Comparison of ENCODE assay signal across 17 cellular contexts in genomic region chr11:11786234-11786633, GRCh38. TPM values are rescaled to one million over a fixed set of nuclear protein-coding genes. Genes with fewer than 3 reads are reported as not detected.
A peak's percentile ranks its signal among the peaks of the same experiment; 100 is the strongest.
DNase-seq lines count a peak whose midpoint lies in the region; ATAC-seq and TF ChIP-seq lines count a peak whose summit lies in the region.
"Had no signal": no experiment of that assay in that cellular context is flagged by ENCODE, and none has a peak within 500 bp of the region (broad histone marks: within the 10 kb centered on the region; RNA-seq: fewer than 3 reads in every experiment).

No MANE protein-coding gene starts in this region.

- intact Hi-C loops in left colon (cut with DNase I, micrococcal nuclease), result loop anchor here (5.0 to 10.0 kb wide), 3 partner anchors 751 to 991 kb away; no protein-coding TSS in a partner anchor

- TF ChIP-seq CTCF in LNCaP clone FGC (IDR thresholded peaks at IDR 0.05; ENCODE audit: control insufficient read depth, extremely low read depth, insufficient read depth) (no peak), VCaP (conservative IDR thresholded peaks at IDR 0.05) (no peak)

- no peak overlapping the region for H3K4me3 ChIP-seq in LNCaP clone FGC (ENCODE audit: low read depth, low read length)
- H3K4me3 ChIP-seq: A549, BLaER1, GM12878, MG63, PC-9, SJSA1 had no signal

- DNase-seq in ELR (ENCODE audit: low read depth) (peak; percentile 17), LNCaP clone FGC (ENCODE audit: low read depth) (peak; percentile 69), kidney tubule cell (ENCODE audit: low spot score) (peak; percentile 20), OCI-M1 (lab: John Stamatoyannopoulos, UW) (no peak), left colon (no peak)
- no peak for DNase-seq in activated CD8-positive, alpha-beta memory T cell treated with anti-CD3 and anti-CD28 coated beads, Interleukin-2, amount 50 U/mL, for 48 hours
- DNase-seq: CD4-positive, alpha-beta memory T cell; DMS153; MG63; NCI-H187; NCI-H226; PC-9 had no signal

- ATAC-seq in left colon, result no peak

- H3K27ac ChIP-seq in VCaP, result peak overlapping the region; percentile 49; the same call in 1 of the 2 replicates
- H3K27ac ChIP-seq: A549, BLaER1, PC-9, SJSA1 had no signal

RNA-seq across cellular contexts. Expression of gene USP47, which starts 55.5 kb away (rescaled TPM):
- 10 to 100 TPM; 35.3 to 38.9 TPM for total RNA-seq in left colon

Comparison
In these comparisons a context has a peak if more than half of its experiments do, and no peak if none do; other contexts are left out.
1. DNase-seq: peak in ELR (single experiment), LNCaP clone FGC (single experiment) and kidney tubule cell (single experiment); none in activated CD8-positive, alpha-beta memory T cell treated with anti-CD3 and anti-CD28 coated beads, Interleukin-2, amount 50 U/mL, for 48 hours (single experiment), OCI-M1 (single experiment) and left colon (0 of 2).